Comparison of ENCODE assay signal across 11 cellular contexts in genomic region chr12:10409387-10409786, GRCh38. TPM values are rescaled to one million over a fixed set of nuclear protein-coding genes. Genes with fewer than 3 reads are reported as not detected.
DNase-seq lines count a peak whose midpoint lies in the region; ATAC-seq lines count a peak whose summit lies in the region.
"Had no signal": no experiment of that assay in that cellular context is flagged by ENCODE, and none has a peak within 500 bp of the region (broad histone marks: within the 10 kb centered on the region; RNA-seq: fewer than 3 reads in every experiment).

TSS of gene KLRC4 (minus strand) at chr12:10409757. CDS start at chr12:10409575, 182 bp downstream.

- peak; percentile 18 for DNase-seq in NCI-H1092 treated with DMSO at 0.1 percent for 48 hours (lab: John Stamatoyannopoulos, UW)
- no peak for DNase-seq in NCI-H1092 (lab: John Stamatoyannopoulos, UW)
- DNase-seq in NCI-H510A (lab: John Stamatoyannopoulos, UW): peak; percentile 62
- DNase-seq in brain pericyte (ENCODE audit: low read depth, low spot score): peak; percentile 77
- DNase-seq in sciatic nerve (ENCODE audit: low spot score): no peak
- no peak for DNase-seq in NK-92 (lab: John Stamatoyannopoulos, UW; ENCODE audit: unreplicated experiment)
- DNase-seq in epidermal melanocyte (ENCODE audit: insufficient read length, low spot score): no peak
- DNase-seq: amniotic stem cell, NCI-H1436 treated with DMSO at 0.1 percent for 48 hours had no signal

- intact Hi-C loops in sciatic nerve (cut with DNase I): no loop called here

- ATAC-seq in sciatic nerve: peak; percentile 46
- ATAC-seq in HG02870 (IDR thresholded peaks at IDR 0.05; ENCODE audit: unreplicated experiment): no peak

RNA-seq across cellular contexts. Expression of gene KLRC4, which starts in this region (rescaled TPM):
- 0.85 TPM for total RNA-seq in sciatic nerve
- total RNA-seq: glomerular endothelial cell had no signal

Comparison
In these comparisons a context has a peak if more than half of its experiments do, and no peak if none do; other contexts are left out.
1. DNase-seq: peak in NCI-H1092 treated with DMSO at 0.1 percent for 48 hours (single experiment), NCI-H510A (single experiment) and brain pericyte (single experiment); none in NCI-H1092 (single experiment), sciatic nerve (single experiment), NK-92 (single experiment) and epidermal melanocyte (single experiment).
2. Peak in ATAC-seq in sciatic nerve; RNA of the gene not detected or under 1 TPM.